ENCODE assay signal across 8 cellular contexts in the genomic region with DNA sequence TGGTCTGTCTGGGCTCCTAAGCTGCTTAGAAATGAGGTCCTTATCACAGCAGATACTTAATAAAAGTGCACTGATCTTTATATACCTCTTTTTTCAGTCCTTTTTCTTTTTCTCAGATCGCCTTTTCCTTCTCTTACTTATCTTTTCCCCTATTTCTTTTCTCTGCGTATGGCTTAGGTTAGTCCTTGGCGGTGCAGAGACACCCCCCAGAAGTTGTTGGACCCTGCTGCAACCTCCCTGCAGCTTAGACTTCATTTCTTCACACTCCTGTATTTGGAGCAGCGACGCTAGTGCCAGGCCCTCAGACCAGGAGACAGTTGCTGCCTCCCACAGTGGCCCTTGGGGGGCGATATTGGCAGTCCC.
DNase-seq lines count a peak whose midpoint lies in the region; ATAC-seq and TF ChIP-seq lines count a peak whose summit lies in the region.

No MANE protein-coding gene starts in this region.

- H3K9me3 ChIP-seq in DND-41 (ENCODE audit: insufficient read depth, low read length, severe bottlenecking) (no peaks in the 10 kb centered on the region), RWPE2 (ENCODE audit: severe bottlenecking) (no peaks in the 10 kb centered on the region)

- ATAC-seq in DND-41 (ENCODE audit: insufficient read depth, low read depth) (no peak; the same call in 1 of the 3 replicates), RWPE2 (ENCODE audit: low read depth) (no peak), GM19467 (IDR thresholded peaks at IDR 0.05; ENCODE audit: unreplicated experiment) (no peak), HG03280 (IDR thresholded peaks at IDR 0.05; ENCODE audit: unreplicated experiment) (no peak)

- H4K20me1 ChIP-seq in DND-41 (ENCODE audit: insufficient read depth, low read length) = no peaks in the 10 kb centered on the region

- H3K4me2 ChIP-seq in DND-41 (ENCODE audit: insufficient read depth, low read length) = no peak overlapping the region

- no peak overlapping the region for H2AFZ ChIP-seq in DND-41 (ENCODE audit: low read depth, low read length)

- TF ChIP-seq CTCF in DND-41 (IDR thresholded peaks at IDR 0.05; ENCODE audit: borderline replicate concordance, extremely low read depth, low read length, poor library complexity, severe bottlenecking) (peak; percentile 48), RWPE2 (IDR thresholded peaks at IDR 0.05; ENCODE audit: poor library complexity, severe bottlenecking) (peak; percentile 65), epithelial cell of proximal tubule (conservative IDR thresholded peaks at IDR 0.05; ENCODE audit: low read depth, low read length) (peak; percentile 70)

- H3K27me3 ChIP-seq in DND-41 (ENCODE audit: insufficient read depth, low read length, poor library complexity) (no peaks in the 10 kb centered on the region), RWPE2 (ENCODE audit: insufficient read depth, poor library complexity, severe bottlenecking) (no peaks in the 10 kb centered on the region), rectal smooth muscle tissue (ENCODE audit: control insufficient read depth, insufficient read depth, low read length) (no peaks in the 10 kb centered on the region)

- H3K4me1 ChIP-seq in DND-41 (ENCODE audit: insufficient read depth, low read length) (no peaks in the 10 kb centered on the region), RWPE2 (ENCODE audit: insufficient read depth, poor library complexity, severe bottlenecking) (peaks cover 74% of the 10 kb centered on the region), rectal smooth muscle tissue (ENCODE audit: control insufficient read depth, insufficient read depth, low read length) (peaks cover 20% of the 10 kb centered on the region)

- DNase-seq in DND-41 = no peak
- DNase-seq in RWPE2 (ENCODE audit: low spot score) = no peak
- no peak for DNase-seq in epithelial cell of proximal tubule (ENCODE audit: low read depth)
- no peak for DNase-seq in stimulated activated CD4-positive, alpha-beta T cell treated with anti-CD3 and anti-CD28 coated beads, Interleukin-12 subunit alpha, Interleukin-12 subunit beta, amount 100 ng/mL, for 4 hours
- DNase-seq in NCI-H1105 treated with DMSO at 0.1 percent for 48 hours (lab: John Stamatoyannopoulos, UW) = no peak

- peaks cover 4% of the 10 kb centered on the region for H3K36me3 ChIP-seq in DND-41 (ENCODE audit: insufficient read depth, low read length)
- no peaks in the 10 kb centered on the region for H3K36me3 ChIP-seq in RWPE2 (ENCODE audit: low read depth)
- no peaks in the 10 kb centered on the region for H3K36me3 ChIP-seq in rectal smooth muscle tissue (ENCODE audit: control insufficient read depth, insufficient read depth, low read length)

- H3K27ac ChIP-seq in DND-41 (ENCODE audit: low read length) (no peak overlapping the region), RWPE2 (ENCODE audit: poor library complexity, severe bottlenecking) (peak overlapping the region; percentile 92), rectal smooth muscle tissue (ENCODE audit: low read depth, low read length) (peak overlapping the region; percentile 89)

- H3K4me3 ChIP-seq in DND-41 (ENCODE audit: low read depth in 1 of 2, low read length in 2 of 2) = no peak overlapping the region
- H3K4me3 ChIP-seq in RWPE2 (ENCODE audit: severe bottlenecking) = no peak overlapping the region
- H3K4me3 ChIP-seq in epithelial cell of proximal tubule (ENCODE audit: low read depth, low read length) = peak overlapping the region; percentile 33
- peak overlapping the region; percentile 35 for H3K4me3 ChIP-seq in rectal smooth muscle tissue (ENCODE audit: low read length)

- H3K9ac ChIP-seq in DND-41 (ENCODE audit: low read depth, low read length) = no peak overlapping the region
- H3K9ac ChIP-seq in rectal smooth muscle tissue (ENCODE audit: low read length) = no peak overlapping the region

- no peaks in the 10 kb centered on the region for H3K79me2 ChIP-seq in DND-41 (ENCODE audit: insufficient read depth, low read length)

Comparison
In these comparisons a context has a peak if more than half of its experiments do, and no peak if none do; other contexts are left out.
1. H3K4me3 ChIP-seq: peak in epithelial cell of proximal tubule (single experiment) and rectal smooth muscle tissue (single experiment); none in DND-41 (0 of 2) and RWPE2 (single experiment).
2. Peak in every context shown above with its lines, with median percentiles within 50 percentile points of each other: CTCF ChIP-seq.